In the genomic region with DNA sequence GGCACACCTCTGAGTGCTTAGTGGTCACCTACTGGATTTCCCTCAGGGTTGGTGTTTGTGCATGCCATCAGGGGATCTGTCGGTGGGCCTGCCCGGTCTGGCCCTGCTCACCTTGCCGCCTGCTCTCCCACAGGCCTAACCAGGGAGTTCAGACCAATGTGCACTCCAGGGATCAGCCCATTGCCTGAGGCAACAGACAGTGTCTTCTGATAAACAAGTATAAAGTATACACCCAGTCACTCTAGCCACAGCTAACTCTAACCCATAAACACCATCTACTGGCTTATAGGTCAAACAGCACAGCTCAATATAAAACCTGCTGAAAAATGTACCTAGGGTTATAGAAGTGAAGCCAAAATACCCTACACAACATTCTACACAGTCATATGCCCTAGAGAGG, we compare ENCODE assay signal across 16 cellular contexts.
DNase-seq lines count a peak whose midpoint lies in the region; ATAC-seq and TF ChIP-seq lines count a peak whose summit lies in the region.
"Had no signal": no experiment of that assay in that cellular context is flagged by ENCODE, and none has a peak within 500 bp of the region (broad histone marks: within the 10 kb centered on the region; RNA-seq: fewer than 3 reads in every experiment).

No MANE protein-coding gene starts in this region.

- H4K8ac ChIP-seq in IMR-90 (ENCODE audit: low read depth in 2 of 2, low read length in 2 of 2) (peak overlapping the region in 1 of 2 experiments; percentile 27; a peak in 1 of 4 replicates), mesendoderm (ENCODE audit: low read depth, low read length) (no peak overlapping the region)

- H3K27ac ChIP-seq in IMR-90 (ENCODE audit: insufficient read depth, low read length) (no peak overlapping the region), mesendoderm (ENCODE audit: low read depth, low read length) (no peak overlapping the region)
- H3K27ac ChIP-seq: hepatocyte, right lobe of liver, tibial artery had no signal

- no TSS peak for BruUV-seq in IMR-90 (replicated peaks; lab: Mats Ljungman, UMichigan)

- WGBS in IMR-90 (ENCODE audit: extremely low coverage in 2 of 2, insufficient read length in 1 of 2), 2 experiments: 81% methylated on average over 3 of the region's 3 CpGs; no CpG with 5 or more reads in 1 of the 2 experiments
- WGBS in mesendoderm (ENCODE audit: extremely low coverage, insufficient coverage, low lambda C conversion rate): no CpG with 5 or more reads among the region's 3 CpGs

- TF ChIP-seq CTCF in IMR-90 (conservative IDR thresholded peaks at IDR 0.05; ENCODE audit: low read depth, low read length) (peak; percentile 46), astrocyte of the spinal cord (IDR thresholded peaks at IDR 0.05; ENCODE audit: low read depth, low read length) (no peak)

- H4K5ac ChIP-seq in IMR-90 (ENCODE audit: low read depth, low read length) (no peak overlapping the region), mesendoderm (ENCODE audit: low read length) (no peak overlapping the region)

- H3K4me2 ChIP-seq in IMR-90 (ENCODE audit: low read depth, low read length) (no peak overlapping the region), mesendoderm (ENCODE audit: low read length) (no peak overlapping the region)
- H3K4me2 ChIP-seq: hepatocyte had no signal

- DNase-seq in DMS53 (lab: John Stamatoyannopoulos, UW): peak; percentile 43
- DNase-seq in DMS53 treated with DMSO at 0.1 percent for 48 hours (lab: John Stamatoyannopoulos, UW; ENCODE audit: unreplicated experiment): no peak
- peak; percentile 41 for DNase-seq in IMR-90
- DNase-seq in astrocyte of the spinal cord (ENCODE audit: low read depth, low spot score): peak; percentile 2
- peak; percentile 35 for DNase-seq in mesendoderm
- no peak for DNase-seq in NAMALWA (ENCODE audit: low spot score)
- no peak for DNase-seq in left cardiac atrium
- DNase-seq: activated CD4-positive, alpha-beta T cell treated with anti-CD3 and anti-CD28 coated beads, Interleukin-2, amount 50 U/mL, for 48 hours; activated naive CD4-positive, alpha-beta T cell treated with anti-CD3 and anti-CD28 coated beads for 36 hours; mucosa of descending colon; NCI-H1694; right lobe of liver; SHP77 treated with DMSO at 0.1 percent for 48 hours; tibial artery had no signal

- H2AK5ac ChIP-seq in IMR-90 (ENCODE audit: low read depth, low read length) (no peak overlapping the region), mesendoderm (ENCODE audit: low read length) (no peak overlapping the region)

- H3K4me3 ChIP-seq in IMR-90 (ENCODE audit: insufficient read depth, low read depth, low read length): no peak overlapping the region
- no peak overlapping the region for H3K4me3 ChIP-seq in astrocyte of the spinal cord (ENCODE audit: low read depth, low read length)
- H3K4me3 ChIP-seq in mesendoderm (ENCODE audit: low read length): no peak overlapping the region
- H3K4me3 ChIP-seq: hepatocyte, mucosa of descending colon, right lobe of liver, tibial artery had no signal

- H3K36me3 ChIP-seq in IMR-90 (ENCODE audit: control insufficient read depth, insufficient read depth, low read length) (no peaks in the 10 kb centered on the region), mesendoderm (ENCODE audit: control insufficient read depth, insufficient read depth, low read length) (no peaks in the 10 kb centered on the region)
- H3K36me3 ChIP-seq: right lobe of liver, tibial artery had no signal

- H4K91ac ChIP-seq in IMR-90 (ENCODE audit: insufficient read depth, low read depth, low read length): no peak overlapping the region; the same call in 1 of the 2 replicates

- TF ChIP-seq POLR2A in IMR-90 (IDR thresholded peaks at IDR 0.05; ENCODE audit: low read depth, low read length): no peak

- ATAC-seq in IMR-90 (ENCODE audit: low read depth): peak; percentile 85
- no peak for ATAC-seq in left cardiac atrium
- ATAC-seq in HG02610 (IDR thresholded peaks at IDR 0.05; ENCODE audit: unreplicated experiment): no peak
- ATAC-seq: mucosa of descending colon had no signal

- H3K14ac ChIP-seq in IMR-90 (replicated peaks; ENCODE audit: low read depth, low read length): no peak overlapping the region

- no peak overlapping the region for H3K56ac ChIP-seq in IMR-90 (ENCODE audit: extremely low read depth, insufficient read depth, low read length)
- no peak overlapping the region for H3K56ac ChIP-seq in mesendoderm (ENCODE audit: low read length)

- no peaks in the 10 kb centered on the region for H3K9me1 ChIP-seq in IMR-90 (ENCODE audit: insufficient read depth, low read length)

- CTCF ChIA-PET in IMR-90 (lab: Yijun Ruan, JAX): no interaction called here

- dilution Hi-C loops in IMR-90 (cut with HindIII; ENCODE audit: low sequenced_read_pairs, unreplicated experiment): no loop called here

- peak; percentile 51 for TF ChIP-seq RAD21 in IMR-90 (IDR thresholded peaks at IDR 0.05; ENCODE audit: low read length)

- no peaks in the 10 kb centered on the region for H3K4me1 ChIP-seq in IMR-90 (ENCODE audit: control insufficient read depth, insufficient read depth, low read length)
- no peaks in the 10 kb centered on the region for H3K4me1 ChIP-seq in mesendoderm (ENCODE audit: control insufficient read depth, low read depth, low read length)
- H3K4me1 ChIP-seq: right lobe of liver, tibial artery had no signal

- in situ Hi-C loops in IMR-90 (cut with MboI; ENCODE audit: low sequenced_read_pairs) (no loop called here), astrocyte of the spinal cord (cut with HindIII; ENCODE audit: low sequenced_read_pairs) (no loop called here)

- H3K27me3 ChIP-seq in IMR-90 (ENCODE audit: control insufficient read depth, insufficient read depth, low read length) (no peaks in the 10 kb centered on the region), mesendoderm (ENCODE audit: insufficient read depth, low read length, poor library complexity) (no peaks in the 10 kb centered on the region)
- H3K27me3 ChIP-seq: hepatocyte, right lobe of liver, tibial artery had no signal

- H3K4ac ChIP-seq in IMR-90 (ENCODE audit: low read depth, low read length): no peak overlapping the region
- no peak overlapping the region for H3K4ac ChIP-seq in mesendoderm (ENCODE audit: low read depth, low read length)

- POLR2A ChIA-PET in IMR-90 (lab: Charles Lee; ENCODE audit: unreplicated experiment): no interaction called here

- H2BK120ac ChIP-seq in IMR-90 (ENCODE audit: low read depth, low read length) (peak overlapping the region; percentile 20; the same call in 1 of the 2 replicates), mesendoderm (ENCODE audit: low read depth, low read length) (no peak overlapping the region)

- H2AFZ ChIP-seq in IMR-90 (replicated peaks; ENCODE audit: low read length, poor library complexity): peak overlapping the region; percentile 76
- H2AFZ ChIP-seq: hepatocyte had no signal

- intact Hi-C loops in IMR-90 (cut with micrococcal nuclease): loop anchor here (1.0 to 5.0 kb wide), 4 partner anchors 200 to 863 kb away; no protein-coding TSS in a partner anchor
- intact Hi-C loops in left cardiac atrium (cut with DNase I): no loop called here

- H3K79me1 ChIP-seq in IMR-90 (ENCODE audit: low read depth in 1 of 2, low read length in 2 of 2) (no peaks in the 10 kb centered on the region), mesendoderm (ENCODE audit: low read length) (no peaks in the 10 kb centered on the region)

- H3K79me2 ChIP-seq in mesendoderm (ENCODE audit: control insufficient read depth, insufficient read depth, low read length): no peaks in the 10 kb centered on the region
- H3K79me2 ChIP-seq: hepatocyte had no signal

- no peaks in the 10 kb centered on the region for H3K9me3 ChIP-seq in IMR-90 (ENCODE audit: control insufficient read depth, insufficient read depth, low read length)
- H3K9me3 ChIP-seq: right lobe of liver had no signal

- H2BK15ac ChIP-seq in IMR-90 (ENCODE audit: low read depth, low read length) (no peak overlapping the region), mesendoderm (replicated peaks; ENCODE audit: low read depth) (no peak overlapping the region)

- H2BK5ac ChIP-seq in IMR-90 (ENCODE audit: low read depth, low read length, poor library complexity, severe bottlenecking) (no peak overlapping the region), mesendoderm (ENCODE audit: low read length) (no peak overlapping the region)

- H2AK9ac ChIP-seq in IMR-90 (replicated peaks; ENCODE audit: low read depth, low read length, poor library complexity): no peak overlapping the region

- no peak overlapping the region for H3K9ac ChIP-seq in IMR-90 (ENCODE audit: low read depth, low read length)
- H3K9ac ChIP-seq in mesendoderm (ENCODE audit: low read length): no peak overlapping the region

- H4K20me1 ChIP-seq in IMR-90 (ENCODE audit: insufficient read depth, low read length): no peaks in the 10 kb centered on the region

- no peak overlapping the region; the same call in 1 of the 2 replicates for H2BK20ac ChIP-seq in IMR-90 (ENCODE audit: low read depth, low read length)

- no peak overlapping the region for H3K18ac ChIP-seq in IMR-90 (ENCODE audit: low read depth, low read length)
- no peak overlapping the region for H3K18ac ChIP-seq in mesendoderm (ENCODE audit: low read length)

- H3K23ac ChIP-seq in IMR-90 (ENCODE audit: low read depth, low read length): no peak overlapping the region
- H3K23ac ChIP-seq in mesendoderm (ENCODE audit: low read length): no peak overlapping the region

TF ChIP-seq in IMR-90, 13 proteins besides CTCF, POLR2A, EP300 and RAD21:
- TF ChIP-seq FOS (IDR thresholded peaks at IDR 0.05; ENCODE audit: low read depth, low read length) (no peak), BHLHE40 (IDR thresholded peaks at IDR 0.05; ENCODE audit: low read depth, low read length) (no peak), CEBPB (IDR thresholded peaks at IDR 0.05; ENCODE audit: low read depth, low read length) (no peak), RCOR1 (IDR thresholded peaks at IDR 0.05; ENCODE audit: insufficient replicate concordance, low read length) (no peak), SMC3 (IDR thresholded peaks at IDR 0.05; ENCODE audit: low read depth, low read length) (peak; percentile 37; the same call in 1 of the 2 replicates), NFE2L2 (IDR thresholded peaks at IDR 0.05; ENCODE audit: low read depth, low read length) (no peak), CHD1 (IDR thresholded peaks at IDR 0.05; ENCODE audit: low read depth, low read length) (no peak)
- TF ChIP-seq, protein P1, sequence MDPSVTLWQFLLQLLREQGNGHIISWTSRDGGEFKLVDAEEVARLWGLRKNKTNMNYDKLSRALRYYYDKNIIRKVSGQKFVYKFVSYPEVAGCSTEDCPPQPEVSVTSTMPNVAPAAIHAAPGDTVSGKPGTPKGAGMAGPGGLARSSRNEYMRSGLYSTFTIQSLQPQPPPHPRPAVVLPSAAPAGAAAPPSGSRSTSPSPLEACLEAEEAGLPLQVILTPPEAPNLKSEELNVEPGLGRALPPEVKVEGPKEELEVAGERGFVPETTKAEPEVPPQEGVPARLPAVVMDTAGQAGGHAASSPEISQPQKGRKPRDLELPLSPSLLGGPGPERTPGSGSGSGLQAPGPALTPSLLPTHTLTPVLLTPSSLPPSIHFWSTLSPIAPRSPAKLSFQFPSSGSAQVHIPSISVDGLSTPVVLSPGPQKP (IDR thresholded peaks at IDR 0.05; ENCODE audit: borderline replicate concordance, low read depth, low read length): no peak

Comparison
In these comparisons a context has a peak if more than half of its experiments do, and no peak if none do; other contexts are left out.
1. DNase-seq: peak in DMS53 (single experiment), IMR-90 (single experiment), astrocyte of the spinal cord (single experiment) and mesendoderm (single experiment); none in DMS53 treated with DMSO at 0.1 percent for 48 hours (single experiment), NAMALWA (single experiment) and left cardiac atrium (single experiment).